28 cellular contexts compared by ENCODE assay signal in genomic region chr6:49088631-49089030, GRCh38.
"Had no signal": no experiment of that assay in that cellular context is flagged by ENCODE, and none has a peak within 500 bp of the region (broad histone marks: within the 10 kb centered on the region; RNA-seq: fewer than 3 reads in every experiment).

No MANE protein-coding gene starts in this region.

- H3K4me3 ChIP-seq: stomach, suprapubic skin, testis, thoracic aorta, thyroid gland, tibial artery, tibial nerve, transverse colon, upper lobe of left lung, upper lobe of right lung, uterus, vagina had no signal

- H3K4me3 Mint-ChIP-seq: stimulated activated effector memory CD8-positive, alpha-beta T cell treated with anti-CD3 and anti-CD28 coated beads, Interleukin-12 subunit alpha, Interleukin-12 subunit beta, amount 100 ng/mL, for 72 hours; stimulated activated memory B cell treated with anti-CD40 and anti-IgM and Interleukin-4, amounts not matched to agents 10 μg/mL and 1 μg/mL and 100 μg/mL, for 72 hours; stimulated activated naive B cell treated with anti-CD40 and anti-IgM and Interleukin-4, amounts not matched to agents 10 μg/mL and 1 μg/mL and 100 μg/mL, for 72 hours; stimulated activated naive CD8-positive, alpha-beta T cell treated with anti-CD3 and anti-CD28 coated beads, Interleukin-15, Interleukin-2, amounts not matched to agents 100 ng/mL and 50 ng/mL, for 24 hours; type B pancreatic cell had no signal

- H3K4me1 Mint-ChIP-seq: stimulated activated effector memory CD8-positive, alpha-beta T cell treated with anti-CD3 and anti-CD28 coated beads, Interleukin-12 subunit alpha, Interleukin-12 subunit beta, amount 100 ng/mL, for 72 hours; stimulated activated memory B cell treated with anti-CD40 and anti-IgM and Interleukin-4, amounts not matched to agents 10 μg/mL and 1 μg/mL and 100 μg/mL, for 72 hours; stimulated activated naive B cell treated with anti-CD40 and anti-IgM and Interleukin-4, amounts not matched to agents 10 μg/mL and 1 μg/mL and 100 μg/mL, for 72 hours had no signal

- H3K27ac ChIP-seq: stomach, suprapubic skin, testis, thoracic aorta, thyroid gland, tibial artery, tibial nerve, transverse colon, upper lobe of left lung, upper lobe of right lung, uterus, vagina had no signal

- DNase-seq: stimulated activated CD4-positive, alpha-beta T cell treated with anti-CD3 and anti-CD28 coated beads, Interleukin-2, amount 100 ng/mL, for 48 hours; stimulated activated CD4-positive, alpha-beta T cell treated with anti-CD3 and anti-CD28 coated beads, Interleukin-4, amount 100 ng/mL, for 1 hour; stimulated activated CD4-positive, alpha-beta T cell treated with anti-CD3 and anti-CD28 coated beads, Interleukin-4, amount 100 ng/mL, for 24 hours; stimulated activated CD4-positive, alpha-beta T cell treated with anti-CD3 and anti-CD28 coated beads, Interleukin-4, amount 100 ng/mL, for 4 hours; stimulated activated CD8-positive, alpha-beta memory T cell treated with anti-CD3 and anti-CD28 coated beads, Interleukin-4, amount 100 ng/mL, for 48 hours; stimulated activated naive B cell treated with anti-CD40 and anti-IgM and Interleukin-4, amounts not matched to agents 10 μg/mL and 1 μg/mL and 100 μg/mL, for 72 hours; stimulated activated naive CD4-positive, alpha-beta T cell; stimulated activated naive CD4-positive, alpha-beta T cell treated with Interleukin-2 at 50 U/mL for 16 hours; stimulated activated naive CD8-positive, alpha-beta T cell treated with anti-CD3 and anti-CD28 coated beads, Interleukin-15, Interleukin-2, amounts not matched to agents 100 U/mL and 50 U/mL, for 24 hours; stomach; substantia nigra; testis; thyroid gland; tibial artery; transverse colon; trophoblast cell; upper lobe of left lung; upper lobe of right lung; uterus had no signal

- H3K27me3 Mint-ChIP-seq: stimulated activated memory B cell treated with anti-CD40 and anti-IgM and Interleukin-4, amounts not matched to agents 10 μg/mL and 1 μg/mL and 100 μg/mL, for 72 hours; stimulated activated naive B cell treated with anti-CD40 and anti-IgM and Interleukin-4, amounts not matched to agents 10 μg/mL and 1 μg/mL and 100 μg/mL, for 72 hours; stimulated activated naive CD8-positive, alpha-beta T cell treated with anti-CD3 and anti-CD28 coated beads, Interleukin-15, Interleukin-2, amounts not matched to agents 100 ng/mL and 50 ng/mL, for 24 hours; type B pancreatic cell had no signal

- FAIRE-seq: urothelium cell line had no signal

- H3K27ac Mint-ChIP-seq: stimulated activated effector memory CD8-positive, alpha-beta T cell treated with anti-CD3 and anti-CD28 coated beads, Interleukin-12 subunit alpha, Interleukin-12 subunit beta, amount 100 ng/mL, for 72 hours; stimulated activated memory B cell treated with anti-CD40 and anti-IgM and Interleukin-4, amounts not matched to agents 10 μg/mL and 1 μg/mL and 100 μg/mL, for 72 hours; stimulated activated naive B cell treated with anti-CD40 and anti-IgM and Interleukin-4, amounts not matched to agents 10 μg/mL and 1 μg/mL and 100 μg/mL, for 72 hours; stimulated activated naive CD8-positive, alpha-beta T cell treated with anti-CD3 and anti-CD28 coated beads, Interleukin-15, Interleukin-2, amounts not matched to agents 100 ng/mL and 50 ng/mL, for 24 hours; type B pancreatic cell had no signal

- H3K9me3 ChIP-seq: suprapubic skin, testis, thoracic aorta, thyroid gland, tibial artery, tibial nerve, transverse colon, upper lobe of right lung, uterus, vagina had no signal

- H3K4me1 ChIP-seq: stomach, suprapubic skin, testis, thyroid gland, tibial artery, tibial nerve, transverse colon, upper lobe of left lung, upper lobe of right lung, uterus, vagina had no signal

- H3K9me3 Mint-ChIP-seq: type B pancreatic cell had no signal

- H3K27me3 ChIP-seq: stomach, suprapubic skin, testis, thyroid gland, tibial artery, tibial nerve, transverse colon, upper lobe of left lung, upper lobe of right lung, uterus, vagina had no signal

- H3K36me3 ChIP-seq: stomach, suprapubic skin, thoracic aorta, thyroid gland, tibial artery, tibial nerve, transverse colon, upper lobe of left lung, upper lobe of right lung, uterus, vagina had no signal

- ATAC-seq: stimulated activated effector memory CD8-positive, alpha-beta T cell treated with anti-CD3 and anti-CD28 coated beads, Interleukin-12 subunit alpha, Interleukin-12 subunit beta, amount 100 ng/mL, for 72 hours; stimulated activated memory B cell treated with anti-CD40 and anti-IgM and Interleukin-4, amounts not matched to agents 10 μg/mL and 1 μg/mL and 100 μg/mL, for 72 hours; stimulated activated naive B cell treated with anti-CD40 and anti-IgM and Interleukin-4, amounts not matched to agents 10 μg/mL and 1 μg/mL and 100 μg/mL, for 72 hours; stimulated activated naive CD8-positive, alpha-beta T cell treated with anti-CD3 and anti-CD28 coated beads, Interleukin-15, Interleukin-2, amounts not matched to agents 100 U/mL and 50 U/mL, for 24 hours; upper lobe of right lung had no signal
